ENCODE assay signal across 12 cellular contexts in the genomic region with DNA sequence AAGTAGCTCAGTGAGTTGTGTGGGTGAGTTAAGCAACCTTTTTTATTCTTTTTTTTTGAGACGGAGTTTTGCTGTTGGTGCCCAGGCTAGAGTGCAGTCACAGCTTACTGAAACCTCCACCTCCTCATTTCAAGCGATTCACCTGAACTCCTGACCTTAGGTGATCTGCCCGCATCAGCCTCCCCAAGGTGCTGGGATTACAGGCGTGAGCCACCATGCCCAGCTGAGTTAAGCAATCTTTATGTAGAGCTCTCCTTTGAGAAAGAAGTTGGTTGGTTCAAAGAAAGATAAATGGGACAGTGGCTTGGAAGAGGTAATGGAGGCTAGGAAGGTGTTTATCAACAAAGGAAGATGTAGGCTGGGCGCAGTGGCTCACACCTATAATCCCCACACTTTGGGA. TPM values are rescaled to one million over a fixed set of nuclear protein-coding genes. Genes with fewer than 3 reads are reported as not detected.
A peak's percentile ranks its signal among the peaks of the same experiment; 100 is the strongest.
DNase-seq lines count a peak whose midpoint lies in the region; ATAC-seq and TF ChIP-seq lines count a peak whose summit lies in the region.
"Had no signal": no experiment of that assay in that cellular context is flagged by ENCODE, and none has a peak within 500 bp of the region (broad histone marks: within the 10 kb centered on the region; RNA-seq: fewer than 3 reads in every experiment).

No MANE protein-coding gene starts in this region.

- H2AFZ ChIP-seq in fibroblast of lung (ENCODE audit: low read length) = no peak overlapping the region

- ATAC-seq in activated CD4-positive, alpha-beta T cell treated with anti-CD3 and anti-CD28 coated beads for 36 hours = no peak
- ATAC-seq in HG02938 (IDR thresholded peaks at IDR 0.05; ENCODE audit: unreplicated experiment) (no peak), HG03108 (IDR thresholded peaks at IDR 0.05; ENCODE audit: unreplicated experiment) (no peak)

- intact Hi-C loops in activated CD4-positive, alpha-beta T cell treated with anti-CD3 and anti-CD28 coated beads for 36 hours (cut with DNase I, micrococcal nuclease) = no loop called here
- intact Hi-C loops in activated CD4-positive, alpha-beta memory T cell treated with anti-CD3 and anti-CD28 coated beads for 36 hours (cut with micrococcal nuclease) = loop anchor here (1.0 kb wide), 1 partner anchor 199 kb away; no protein-coding TSS in a partner anchor

- peaks cover 8% of the 10 kb centered on the region for H3K36me3 ChIP-seq in fibroblast of lung (ENCODE audit: control insufficient read depth, insufficient read depth, low read length)

- no peak for TF ChIP-seq CTCF in fibroblast of lung (conservative IDR thresholded peaks at IDR 0.05 in 1 of 2, IDR thresholded peaks at IDR 0.05 in 1 of 2; ENCODE audit: low read depth in 1 of 2, low read length in 2 of 2)
- TF ChIP-seq CTCF in osteocyte (IDR thresholded peaks at IDR 0.05) = no peak

- no peaks in the 10 kb centered on the region for H3K27me3 Mint-ChIP-seq in activated CD4-positive, alpha-beta T cell treated with anti-CD3 and anti-CD28 coated beads for 36 hours
- H3K27me3 Mint-ChIP-seq in activated CD4-positive, alpha-beta memory T cell treated with anti-CD3 and anti-CD28 coated beads for 36 hours = no peaks in the 10 kb centered on the region
- no peaks in the 10 kb centered on the region for H3K27me3 Mint-ChIP-seq in osteocyte (ENCODE audit: unreplicated experiment)

- peak overlapping the region; percentile 32 for H3K4me3 Mint-ChIP-seq in activated CD4-positive, alpha-beta T cell treated with anti-CD3 and anti-CD28 coated beads for 36 hours
- peak overlapping the region; percentile 42 for H3K4me3 Mint-ChIP-seq in activated CD4-positive, alpha-beta memory T cell treated with anti-CD3 and anti-CD28 coated beads for 36 hours
- peak overlapping the region; percentile 33 for H3K4me3 Mint-ChIP-seq in osteocyte (ENCODE audit: unreplicated experiment)

- CTCF ChIA-PET in activated CD4-positive, alpha-beta T cell treated with anti-CD3 and anti-CD28 coated beads for 36 hours (lab: Charles Lee) = interaction anchor here (1.0 to 1.4 kb wide), 4 partner anchors 15 to 122 kb away, joined by 3 to 4 read pairs (median 3); partner anchors contain the start of gene CPE
- CTCF ChIA-PET in activated CD4-positive, alpha-beta memory T cell treated with anti-CD3 and anti-CD28 coated beads for 36 hours (lab: Charles Lee) = interaction anchor here (0.6 to 2.2 kb wide), 4 partner anchors 13 to 218 kb away, joined by 3 to 8 read pairs (median 5); partner anchors contain the start of gene TMEM192

- peaks cover 5% of the 10 kb centered on the region for H4K20me1 ChIP-seq in fibroblast of lung (ENCODE audit: control insufficient read depth, extremely low read depth, insufficient read depth, low read length)

- peaks cover 10% of the 10 kb centered on the region for H3K4me1 ChIP-seq in fibroblast of lung (ENCODE audit: control insufficient read depth, extremely low read depth, insufficient read depth, low read length)

- POLR2A ChIA-PET in activated CD4-positive, alpha-beta T cell treated with anti-CD3 and anti-CD28 coated beads for 36 hours (lab: Charles Lee) = no interaction called here
- POLR2A ChIA-PET in activated CD4-positive, alpha-beta memory T cell treated with anti-CD3 and anti-CD28 coated beads for 36 hours (lab: Charles Lee) = no interaction called here

- H3K4me1 Mint-ChIP-seq in activated CD4-positive, alpha-beta T cell treated with anti-CD3 and anti-CD28 coated beads for 36 hours = peaks cover 47% of the 10 kb centered on the region
- H3K4me1 Mint-ChIP-seq in activated CD4-positive, alpha-beta memory T cell treated with anti-CD3 and anti-CD28 coated beads for 36 hours (ENCODE audit: low read depth) = peaks cover 46% of the 10 kb centered on the region
- peaks cover 47% of the 10 kb centered on the region for H3K4me1 Mint-ChIP-seq in osteocyte (ENCODE audit: unreplicated experiment)

- H3K27ac Mint-ChIP-seq in activated CD4-positive, alpha-beta T cell treated with anti-CD3 and anti-CD28 coated beads for 36 hours = peak overlapping the region; percentile 72
- peak overlapping the region; percentile 68 for H3K27ac Mint-ChIP-seq in activated CD4-positive, alpha-beta memory T cell treated with anti-CD3 and anti-CD28 coated beads for 36 hours
- peak overlapping the region; percentile 93 for H3K27ac Mint-ChIP-seq in osteocyte (ENCODE audit: unreplicated experiment)

- H3K9me3 ChIP-seq in fibroblast of lung (ENCODE audit: control insufficient read depth, insufficient read depth, low read depth, low read length) = no peaks in the 10 kb centered on the region
- H3K9me3 ChIP-seq: left ventricle myocardium inferior had no signal

- no peaks in the 10 kb centered on the region for H3K9me3 Mint-ChIP-seq in activated CD4-positive, alpha-beta T cell treated with anti-CD3 and anti-CD28 coated beads for 36 hours (ENCODE audit: low read depth)
- H3K9me3 Mint-ChIP-seq in activated CD4-positive, alpha-beta memory T cell treated with anti-CD3 and anti-CD28 coated beads for 36 hours = no peaks in the 10 kb centered on the region
- H3K9me3 Mint-ChIP-seq in osteocyte (ENCODE audit: unreplicated experiment) = no peaks in the 10 kb centered on the region

- H3K4me2 ChIP-seq in fibroblast of lung (ENCODE audit: extremely low read depth, insufficient read depth, low read length) = peak overlapping the region; percentile 91

- H3K9ac ChIP-seq in fibroblast of lung (ENCODE audit: insufficient read depth, low read length) = no peak overlapping the region

- peak overlapping the region; percentile 36 to 90 (median 68) for H3K4me3 ChIP-seq in fibroblast of lung (replicated peaks in 1 of 4; ENCODE audit: control extremely low read depth in 1 of 4, insufficient read depth in 1 of 4, low read depth in 3 of 4, low read length in 4 of 4)
- H3K4me3 ChIP-seq: left ventricle myocardium inferior had no signal

- no peaks in the 10 kb centered on the region for H3K27me3 ChIP-seq in fibroblast of lung (ENCODE audit: control insufficient read depth, insufficient read depth, low read length)

- no peak overlapping the region for H3K27ac ChIP-seq in fibroblast of lung (ENCODE audit: insufficient read depth, low read length)
- H3K27ac ChIP-seq: left ventricle myocardium inferior, skin epidermis had no signal

- DNase-seq in activated CD4-positive, alpha-beta T cell treated with anti-CD3 and anti-CD28 coated beads for 36 hours = peak; percentile 21
- DNase-seq in activated CD4-positive, alpha-beta T cell treated with anti-CD3 and anti-CD28 coated beads, Interleukin-2, amount 50 U/mL, for 1 hour = no peak
- peak; percentile 34 for DNase-seq in activated CD4-positive, alpha-beta memory T cell treated with anti-CD3 and anti-CD28 coated beads for 36 hours
- DNase-seq in fibroblast of lung (ENCODE audit: low read depth in 2 of 2) (no peak), osteocyte (ENCODE audit: extremely low spot score, unreplicated experiment) (no peak), NCI-H510A treated with DMSO at 0.1 percent for 48 hours (lab: John Stamatoyannopoulos, UW) (no peak)
- DNase-seq: effector CD4-positive, alpha-beta T cell; GF-D8; left ventricle myocardium inferior had no signal

- peaks cover 33% of the 10 kb centered on the region for H3K36me3 Mint-ChIP-seq in activated CD4-positive, alpha-beta T cell treated with anti-CD3 and anti-CD28 coated beads for 36 hours (ENCODE audit: low read depth)
- H3K36me3 Mint-ChIP-seq in activated CD4-positive, alpha-beta memory T cell treated with anti-CD3 and anti-CD28 coated beads for 36 hours = peaks cover 42% of the 10 kb centered on the region
- peaks cover 2% of the 10 kb centered on the region for H3K36me3 Mint-ChIP-seq in osteocyte (ENCODE audit: unreplicated experiment)

- peaks cover 80% of the 10 kb centered on the region for H3K79me2 ChIP-seq in fibroblast of lung (ENCODE audit: control insufficient read depth, insufficient read depth, low read length)

RNA-seq across cellular contexts. Expression of gene MSMO1, which starts 3.2 kb away (rescaled TPM):
- total RNA-seq in activated CD4-positive, alpha-beta T cell treated with anti-CD3 and anti-CD28 coated beads for 36 hours = 10 to 100 TPM; 48.4 to 50.7 TPM
- 10 to 100 TPM; 63.7 to 67.1 TPM for total RNA-seq in activated CD4-positive, alpha-beta memory T cell treated with anti-CD3 and anti-CD28 coated beads for 36 hours
- total RNA-seq in fibroblast of lung (271 and 743 TPM in 2 replicates), osteocyte (34.9 and 36.9 TPM in 2 replicates)
- polyA plus RNA-seq in fibroblast of lung = 191 and 328 TPM in 2 replicates
- 98.2 and 154 TPM in 2 replicates for polyA plus RNA-seq in fibroblast of lung (2012)
- 33.6 and 38.4 TPM in 2 replicates for polyA minus RNA-seq in fibroblast of lung (ENCODE audit: low replicate concordance)

RNA-seq across cellular contexts. Expression of gene CPE, which starts 48.1 kb away (rescaled TPM):
- total RNA-seq in activated CD4-positive, alpha-beta T cell treated with anti-CD3 and anti-CD28 coated beads for 36 hours = not detected
- total RNA-seq in activated CD4-positive, alpha-beta memory T cell treated with anti-CD3 and anti-CD28 coated beads for 36 hours = not detected
- total RNA-seq in fibroblast of lung (51.7 and 63.2 TPM in 2 replicates), osteocyte (190 and 195 TPM in 2 replicates)
- 20.2 and 45.1 TPM in 2 replicates for polyA plus RNA-seq in fibroblast of lung
- 11.1 and 33.4 TPM in 2 replicates for polyA plus RNA-seq in fibroblast of lung (2012)
- polyA minus RNA-seq in fibroblast of lung (ENCODE audit: low replicate concordance) = 4.0 and 20.7 TPM in 2 replicates

Comparison
In these comparisons a context has a peak if more than half of its experiments do, and no peak if none do; other contexts are left out.
1. DNase-seq: peak in activated CD4-positive, alpha-beta T cell treated with anti-CD3 and anti-CD28 coated beads for 36 hours (single experiment) and activated CD4-positive, alpha-beta memory T cell treated with anti-CD3 and anti-CD28 coated beads for 36 hours (single experiment); none in activated CD4-positive, alpha-beta T cell treated with anti-CD3 and anti-CD28 coated beads, Interleukin-2, amount 50 U/mL, for 1 hour (single experiment), fibroblast of lung (0 of 2), osteocyte (single experiment) and NCI-H510A treated with DMSO at 0.1 percent for 48 hours (single experiment).
2. RNA of gene CPE, which starts 48.1 kb away (total RNA-seq): 190 to 195 TPM in osteocyte and 51.7 to 63.2 TPM in fibroblast of lung; not detected in activated CD4-positive, alpha-beta T cell treated with anti-CD3 and anti-CD28 coated beads for 36 hours and not detected in activated CD4-positive, alpha-beta memory T cell treated with anti-CD3 and anti-CD28 coated beads for 36 hours; every median in the first group is over 10 times any median in the second.
3. Peak in every context shown above with its lines, with median percentiles within 50 percentile points of each other: H3K27ac Mint-ChIP-seq and H3K4me3 Mint-ChIP-seq.